In the genomic region with DNA sequence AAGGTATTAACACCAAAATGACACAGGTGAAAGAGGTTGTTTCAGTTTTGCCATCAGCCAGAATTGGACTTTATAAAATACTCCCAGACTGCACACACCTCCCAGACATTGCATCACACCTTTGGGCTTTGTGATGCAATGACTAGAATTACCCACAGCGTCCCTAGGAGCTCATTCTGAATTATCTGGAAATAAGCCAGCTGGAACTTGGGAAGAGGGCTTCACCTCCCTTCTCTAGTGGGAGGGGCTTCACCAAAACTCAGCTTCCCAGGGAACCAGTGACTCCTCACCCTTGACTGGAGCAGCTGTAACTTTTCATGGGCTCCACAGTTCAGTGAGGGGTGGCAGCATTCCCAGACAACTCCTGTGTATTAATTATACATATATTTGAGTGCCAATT, we compare ENCODE assay signal across 1 cellular context.
TF ChIP-seq lines count a peak whose summit lies in the region.

No MANE protein-coding gene starts in this region.

TF ChIP-seq in HEK293, 187 proteins besides CTCF, POLR2A, EP300 and RAD21 (continued from another document):
- TF ChIP-seq ZNF391 (tag by site-specific recombination; IDR thresholded peaks at IDR 0.05; ENCODE audit: borderline replicate concordance, low read depth): no peak
- 0 out of 2 replicates have a peak, but pooled peaks have one; percentile 18 for TF ChIP-seq ZBTB48 (tag by site-specific recombination; IDR thresholded peaks at IDR 0.05)
- TF ChIP-seq, protein P1, sequence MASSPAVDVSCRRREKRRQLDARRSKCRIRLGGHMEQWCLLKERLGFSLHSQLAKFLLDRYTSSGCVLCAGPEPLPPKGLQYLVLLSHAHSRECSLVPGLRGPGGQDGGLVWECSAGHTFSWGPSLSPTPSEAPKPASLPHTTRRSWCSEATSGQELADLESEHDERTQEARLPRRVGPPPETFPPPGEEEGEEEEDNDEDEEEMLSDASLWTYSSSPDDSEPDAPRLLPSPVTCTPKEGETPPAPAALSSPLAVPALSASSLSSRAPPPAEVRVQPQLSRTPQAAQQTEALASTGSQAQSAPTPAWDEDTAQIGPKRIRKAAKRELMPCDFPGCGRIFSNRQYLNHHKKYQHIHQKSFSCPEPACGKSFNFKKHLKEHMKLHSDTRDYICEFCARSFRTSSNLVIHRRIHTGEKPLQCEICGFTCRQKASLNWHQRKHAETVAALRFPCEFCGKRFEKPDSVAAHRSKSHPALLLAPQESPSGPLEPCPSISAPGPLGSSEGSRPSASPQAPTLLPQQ (tag by site-specific recombination; IDR thresholded peaks at IDR 0.05): 0 out of 2 replicates have a peak, but pooled peaks have one; percentile 38
- TF ChIP-seq, protein P2, sequence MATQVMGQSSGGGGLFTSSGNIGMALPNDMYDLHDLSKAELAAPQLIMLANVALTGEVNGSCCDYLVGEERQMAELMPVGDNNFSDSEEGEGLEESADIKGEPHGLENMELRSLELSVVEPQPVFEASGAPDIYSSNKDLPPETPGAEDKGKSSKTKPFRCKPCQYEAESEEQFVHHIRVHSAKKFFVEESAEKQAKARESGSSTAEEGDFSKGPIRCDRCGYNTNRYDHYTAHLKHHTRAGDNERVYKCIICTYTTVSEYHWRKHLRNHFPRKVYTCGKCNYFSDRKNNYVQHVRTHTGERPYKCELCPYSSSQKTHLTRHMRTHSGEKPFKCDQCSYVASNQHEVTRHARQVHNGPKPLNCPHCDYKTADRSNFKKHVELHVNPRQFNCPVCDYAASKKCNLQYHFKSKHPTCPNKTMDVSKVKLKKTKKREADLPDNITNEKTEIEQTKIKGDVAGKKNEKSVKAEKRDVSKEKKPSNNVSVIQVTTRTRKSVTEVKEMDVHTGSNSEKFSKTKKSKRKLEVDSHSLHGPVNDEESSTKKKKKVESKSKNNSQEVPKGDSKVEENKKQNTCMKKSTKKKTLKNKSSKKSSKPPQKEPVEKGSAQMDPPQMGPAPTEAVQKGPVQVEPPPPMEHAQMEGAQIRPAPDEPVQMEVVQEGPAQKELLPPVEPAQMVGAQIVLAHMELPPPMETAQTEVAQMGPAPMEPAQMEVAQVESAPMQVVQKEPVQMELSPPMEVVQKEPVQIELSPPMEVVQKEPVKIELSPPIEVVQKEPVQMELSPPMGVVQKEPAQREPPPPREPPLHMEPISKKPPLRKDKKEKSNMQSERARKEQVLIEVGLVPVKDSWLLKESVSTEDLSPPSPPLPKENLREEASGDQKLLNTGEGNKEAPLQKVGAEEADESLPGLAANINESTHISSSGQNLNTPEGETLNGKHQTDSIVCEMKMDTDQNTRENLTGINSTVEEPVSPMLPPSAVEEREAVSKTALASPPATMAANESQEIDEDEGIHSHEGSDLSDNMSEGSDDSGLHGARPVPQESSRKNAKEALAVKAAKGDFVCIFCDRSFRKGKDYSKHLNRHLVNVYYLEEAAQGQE (tag by site-specific recombination; IDR thresholded peaks at IDR 0.05): no peak
- TF ChIP-seq, protein P3, sequence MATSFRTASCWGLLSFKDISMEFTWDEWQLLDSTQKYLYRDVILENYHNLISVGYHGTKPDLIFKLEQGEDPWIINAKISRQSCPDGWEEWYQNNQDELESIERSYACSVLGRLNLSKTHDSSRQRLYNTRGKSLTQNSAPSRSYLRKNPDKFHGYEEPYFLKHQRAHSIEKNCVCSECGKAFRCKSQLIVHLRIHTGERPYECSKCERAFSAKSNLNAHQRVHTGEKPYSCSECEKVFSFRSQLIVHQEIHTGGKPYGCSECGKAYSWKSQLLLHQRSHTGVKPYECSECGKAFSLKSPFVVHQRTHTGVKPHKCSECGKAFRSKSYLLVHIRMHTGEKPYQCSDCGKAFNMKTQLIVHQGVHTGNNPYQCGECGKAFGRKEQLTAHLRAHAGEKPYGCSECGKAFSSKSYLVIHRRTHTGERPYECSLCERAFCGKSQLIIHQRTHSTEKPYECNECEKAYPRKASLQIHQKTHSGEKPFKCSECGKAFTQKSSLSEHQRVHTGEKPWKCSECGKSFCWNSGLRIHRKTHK (tag by site-specific recombination; IDR thresholded peaks at IDR 0.05): no peak
- TF ChIP-seq ZNF501 (tag by site-specific recombination; IDR thresholded peaks at IDR 0.05): no peak
- TF ChIP-seq, protein P4, sequence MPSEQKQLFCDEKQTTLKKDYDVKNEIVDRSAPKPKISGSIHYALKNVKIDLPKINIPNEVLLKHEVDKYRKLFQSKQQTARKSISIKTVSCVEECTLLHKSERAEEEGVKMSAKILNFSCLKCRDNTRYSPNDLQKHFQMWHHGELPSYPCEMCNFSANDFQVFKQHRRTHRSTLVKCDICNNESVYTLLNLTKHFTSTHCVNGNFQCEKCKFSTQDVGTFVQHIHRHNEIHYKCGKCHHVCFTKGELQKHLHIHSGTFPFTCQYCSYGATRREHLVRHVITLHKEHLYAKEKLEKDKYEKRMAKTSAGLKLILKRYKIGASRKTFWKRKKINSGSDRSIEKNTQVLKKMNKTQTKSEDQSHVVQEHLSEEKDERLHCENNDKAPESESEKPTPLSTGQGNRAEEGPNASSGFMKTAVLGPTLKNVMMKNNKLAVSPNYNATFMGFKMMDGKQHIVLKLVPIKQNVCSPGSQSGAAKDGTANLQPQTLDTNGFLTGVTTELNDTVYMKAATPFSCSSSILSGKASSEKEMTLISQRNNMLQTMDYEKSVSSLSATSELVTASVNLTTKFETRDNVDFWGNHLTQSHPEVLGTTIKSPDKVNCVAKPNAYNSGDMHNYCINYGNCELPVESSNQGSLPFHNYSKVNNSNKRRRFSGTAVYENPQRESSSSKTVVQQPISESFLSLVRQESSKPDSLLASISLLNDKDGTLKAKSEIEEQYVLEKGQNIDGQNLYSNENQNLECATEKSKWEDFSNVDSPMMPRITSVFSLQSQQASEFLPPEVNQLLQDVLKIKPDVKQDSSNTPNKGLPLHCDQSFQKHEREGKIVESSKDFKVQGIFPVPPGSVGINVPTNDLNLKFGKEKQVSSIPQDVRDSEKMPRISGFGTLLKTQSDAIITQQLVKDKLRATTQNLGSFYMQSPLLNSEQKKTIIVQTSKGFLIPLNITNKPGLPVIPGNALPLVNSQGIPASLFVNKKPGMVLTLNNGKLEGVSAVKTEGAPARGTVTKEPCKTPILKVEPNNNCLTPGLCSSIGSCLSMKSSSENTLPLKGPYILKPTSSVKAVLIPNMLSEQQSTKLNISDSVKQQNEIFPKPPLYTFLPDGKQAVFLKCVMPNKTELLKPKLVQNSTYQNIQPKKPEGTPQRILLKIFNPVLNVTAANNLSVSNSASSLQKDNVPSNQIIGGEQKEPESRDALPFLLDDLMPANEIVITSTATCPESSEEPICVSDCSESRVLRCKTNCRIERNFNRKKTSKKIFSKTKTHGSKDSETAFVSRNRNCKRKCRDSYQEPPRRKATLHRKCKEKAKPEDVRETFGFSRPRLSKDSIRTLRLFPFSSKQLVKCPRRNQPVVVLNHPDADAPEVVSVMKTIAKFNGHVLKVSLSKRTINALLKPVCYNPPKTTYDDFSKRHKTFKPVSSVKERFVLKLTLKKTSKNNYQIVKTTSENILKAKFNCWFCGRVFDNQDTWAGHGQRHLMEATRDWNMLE (tag by site-specific recombination; conservative IDR thresholded peaks at IDR 0.05; ENCODE audit: low read depth): peak; percentile 33; the same call in 1 of the 2 replicates
- no peak for TF ChIP-seq ZNF350 (tag by site-specific recombination; IDR thresholded peaks at IDR 0.05)
